Comparison of ENCODE assay signal across 29 cellular contexts in the genomic region with DNA sequence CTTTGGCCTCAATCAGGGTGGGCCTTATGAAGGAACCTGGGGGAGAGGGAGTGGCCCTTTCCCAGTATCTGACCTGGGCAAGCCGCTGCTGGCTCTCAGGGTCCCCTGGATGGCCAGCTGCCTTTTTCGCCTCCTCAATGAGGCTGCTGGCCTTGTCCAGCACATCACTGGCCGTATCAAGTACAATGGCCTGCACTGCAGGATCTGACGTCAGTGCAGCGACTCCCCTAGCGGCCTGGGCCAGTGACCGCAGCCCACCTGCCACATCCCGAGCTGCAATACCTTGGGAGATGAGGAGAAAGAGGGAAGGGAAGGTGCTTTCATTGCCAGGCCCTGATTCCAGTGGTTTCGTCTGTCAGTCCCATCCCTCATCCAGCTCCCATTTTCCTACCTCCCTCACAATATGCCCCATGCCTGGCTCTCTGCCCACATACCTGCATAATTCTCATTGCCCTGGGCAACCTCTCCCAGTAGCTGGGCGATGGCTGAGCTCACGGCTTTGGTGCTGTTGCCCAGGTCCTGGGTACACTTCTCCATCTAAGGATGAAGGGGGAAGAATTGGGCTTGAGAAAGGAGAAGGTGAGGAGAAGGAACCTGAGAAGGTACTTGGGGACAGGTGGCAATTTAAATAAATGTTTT. TPM values are rescaled to one million over a fixed set of nuclear protein-coding genes. Genes with fewer than 3 reads are reported as not detected.
DNase-seq lines count a peak whose midpoint lies in the region; ATAC-seq and TF ChIP-seq lines count a peak whose summit lies in the region.
"Had no signal": no experiment of that assay in that cellular context is flagged by ENCODE, and none has a peak within 500 bp of the region (broad histone marks: within the 10 kb centered on the region; RNA-seq: fewer than 3 reads in every experiment).

No MANE protein-coding gene starts in this region.

- H3K4me3 Mint-ChIP-seq in GM23338 = no peak overlapping the region
- no peak overlapping the region for H3K4me3 Mint-ChIP-seq in effector memory CD8-positive, alpha-beta T cell
- no peak overlapping the region for H3K4me3 Mint-ChIP-seq in progenitor cell of endocrine pancreas (ENCODE audit: low read depth)
- H3K4me3 Mint-ChIP-seq: activated naive CD4-positive, alpha-beta T cell treated with anti-CD3 and anti-CD28 coated beads, Interleukin-2, amount 10 ng/mL, durations not matched to agents 7 days and 5 days; CD8-positive, alpha-beta memory T cell; T-helper 2 cell treated with Interferon-gamma antibody and Interleukin-4, amounts not matched to agents 5 μg/mL and 100 μg/mL, for 36 hours had no signal

- ATAC-seq in GM23338 = peak; percentile 65
- ATAC-seq in effector memory CD8-positive, alpha-beta T cell (replicated peaks) = no peak
- ATAC-seq: esophagus mucosa, foreskin keratinocyte, left lobe of liver, Right ventricle myocardium inferior had no signal

- H3K4me3 ChIP-seq in GM23338 = no peak overlapping the region
- H3K4me3 ChIP-seq: coronary artery, stomach, transverse colon had no signal

- no peak overlapping the region for H3K4me2 ChIP-seq in GM23338
- H3K4me2 ChIP-seq: KMS-11 had no signal

- peak; percentile 28 for DNase-seq in GM23338 (ENCODE audit: low spot score)
- DNase-seq in M059J (ENCODE audit: low read depth) = peak; percentile 29
- DNase-seq in effector memory CD8-positive, alpha-beta T cell = no peak
- DNase-seq in progenitor cell of endocrine pancreas (ENCODE audit: low spot score, unreplicated experiment) = no peak
- no peak for DNase-seq in NCI-H446 (lab: John Stamatoyannopoulos, UW)
- no peak for DNase-seq in hypothalamus (lab: John Stamatoyannopoulos, UW)
- DNase-seq in kidney glomerular epithelial cell (lab: John Stamatoyannopoulos, UW) = no peak
- DNase-seq: ACHN; activated CD4-positive, alpha-beta T cell treated with anti-CD3 and anti-CD28 coated beads for 48 hours; activated naive CD4-positive, alpha-beta T cell treated with anti-CD3 and anti-CD28 coated beads, Interleukin-2, amount 10 ng/mL, durations not matched to agents 7 days and 5 days; amygdala; BE2C; CD8-positive, alpha-beta memory T cell; mesendoderm; MV-4-11; NCI-H1694; NCI-H510A treated with DMSO at 0.1 percent for 48 hours; occipital lobe; PC-3; small intestine; stomach; transverse colon had no signal

- no peaks in the 10 kb centered on the region for H3K79me2 ChIP-seq in GM23338 (replicated peaks; ENCODE audit: insufficient read depth)

- peaks cover 6% of the 10 kb centered on the region for H4K20me1 ChIP-seq in GM23338 (replicated peaks; ENCODE audit: insufficient read depth)

- peak in 1 of 2 experiments; percentile 45; a peak in 3 of 4 replicates for TF ChIP-seq CTCF in GM23338 (conservative IDR thresholded peaks at IDR 0.05; ENCODE audit: low read depth in 2 of 2)
- TF ChIP-seq CTCF in progenitor cell of endocrine pancreas (IDR thresholded peaks at IDR 0.05; ENCODE audit: unreplicated experiment) = peak; percentile 17

- H3K27me3 Mint-ChIP-seq in GM23338 (ENCODE audit: insufficient read depth, low read depth, poor library complexity) (peaks cover 6% of the 10 kb centered on the region), progenitor cell of endocrine pancreas (no peaks in the 10 kb centered on the region)
- H3K27me3 Mint-ChIP-seq in effector memory CD8-positive, alpha-beta T cell = no peaks in the 10 kb centered on the region
- H3K27me3 Mint-ChIP-seq: activated naive CD4-positive, alpha-beta T cell treated with anti-CD3 and anti-CD28 coated beads, Interleukin-2, amount 10 ng/mL, durations not matched to agents 7 days and 5 days had no signal

- H3K9me2 ChIP-seq in GM23338 (ENCODE audit: insufficient read depth) = no peaks in the 10 kb centered on the region

- H2AFZ ChIP-seq in GM23338 = no peak overlapping the region

- peaks cover 81% of the 10 kb centered on the region for H3K36me3 Mint-ChIP-seq in GM23338 (ENCODE audit: low read depth)
- peaks cover 93% of the 10 kb centered on the region for H3K36me3 Mint-ChIP-seq in effector memory CD8-positive, alpha-beta T cell (ENCODE audit: insufficient read depth)
- peaks cover 33% of the 10 kb centered on the region for H3K36me3 Mint-ChIP-seq in progenitor cell of endocrine pancreas (ENCODE audit: insufficient read depth)

- 0 out of 2 replicates have a peak, but pooled peaks cover 3% of the 10 kb centered on the region for H3F3A ChIP-seq in GM23338 (replicated peaks; ENCODE audit: low read depth)

- H3K36me3 ChIP-seq in GM23338 (ENCODE audit: insufficient read depth) = peaks cover 51% of the 10 kb centered on the region

- H3K27me3 ChIP-seq in GM23338 (ENCODE audit: insufficient read depth) = no peaks in the 10 kb centered on the region
- H3K27me3 ChIP-seq: BE2C, foreskin keratinocyte, stomach, transverse colon had no signal

- no peaks in the 10 kb centered on the region for H3K4me1 ChIP-seq in GM23338 (ENCODE audit: insufficient read depth)
- H3K4me1 ChIP-seq: BE2C, foreskin keratinocyte, transverse colon had no signal

- H3K27ac ChIP-seq in GM23338 (ENCODE audit: low read depth) = no peak overlapping the region
- H3K27ac ChIP-seq: foreskin keratinocyte, KMS-11, transverse colon had no signal

- H3K4me1 Mint-ChIP-seq in GM23338 (peaks cover 4% of the 10 kb centered on the region; the same call in 2 of the 3 replicates), progenitor cell of endocrine pancreas (ENCODE audit: low read depth) (no peaks in the 10 kb centered on the region)
- H3K4me1 Mint-ChIP-seq in effector memory CD8-positive, alpha-beta T cell (ENCODE audit: low read depth in 2 of 2) = peaks cover 5 to 10% of the 10 kb centered on the region in 2 donors
- H3K4me1 Mint-ChIP-seq: activated naive CD4-positive, alpha-beta T cell treated with anti-CD3 and anti-CD28 coated beads, Interleukin-2, amount 10 ng/mL, durations not matched to agents 7 days and 5 days had no signal

- H3K27ac Mint-ChIP-seq in GM23338 = no peak overlapping the region
- H3K27ac Mint-ChIP-seq in effector memory CD8-positive, alpha-beta T cell = peak overlapping the region; percentile 50 to 57
- no peak overlapping the region for H3K27ac Mint-ChIP-seq in progenitor cell of endocrine pancreas
- H3K27ac Mint-ChIP-seq: T-helper 2 cell treated with Interferon-gamma antibody and Interleukin-4, amounts not matched to agents 5 μg/mL and 100 μg/mL, for 36 hours had no signal

- H3K9me3 Mint-ChIP-seq in GM23338 (no peaks in the 10 kb centered on the region), progenitor cell of endocrine pancreas (ENCODE audit: low read depth) (no peaks in the 10 kb centered on the region)
- H3K9me3 Mint-ChIP-seq in effector memory CD8-positive, alpha-beta T cell = no peaks in the 10 kb centered on the region
- H3K9me3 Mint-ChIP-seq: activated naive CD4-positive, alpha-beta T cell treated with anti-CD3 and anti-CD28 coated beads, Interleukin-2, amount 10 ng/mL, durations not matched to agents 7 days and 5 days; CD8-positive, alpha-beta memory T cell; T-helper 2 cell treated with Interferon-gamma antibody and Interleukin-4, amounts not matched to agents 5 μg/mL and 100 μg/mL, for 36 hours had no signal

TF ChIP-seq in GM23338, 12 proteins besides CTCF, POLR2A, EP300 and RAD21 (continues in another document):
- TF ChIP-seq ZNF331 (CRISPR knock-in tag; IDR thresholded peaks at IDR 0.05; ENCODE audit: low read depth) = no peak
- TF ChIP-seq, protein P1, sequence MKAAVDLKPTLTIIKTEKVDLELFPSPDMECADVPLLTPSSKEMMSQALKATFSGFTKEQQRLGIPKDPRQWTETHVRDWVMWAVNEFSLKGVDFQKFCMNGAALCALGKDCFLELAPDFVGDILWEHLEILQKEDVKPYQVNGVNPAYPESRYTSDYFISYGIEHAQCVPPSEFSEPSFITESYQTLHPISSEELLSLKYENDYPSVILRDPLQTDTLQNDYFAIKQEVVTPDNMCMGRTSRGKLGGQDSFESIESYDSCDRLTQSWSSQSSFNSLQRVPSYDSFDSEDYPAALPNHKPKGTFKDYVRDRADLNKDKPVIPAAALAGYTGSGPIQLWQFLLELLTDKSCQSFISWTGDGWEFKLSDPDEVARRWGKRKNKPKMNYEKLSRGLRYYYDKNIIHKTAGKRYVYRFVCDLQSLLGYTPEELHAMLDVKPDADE (IDR thresholded peaks at IDR 0.05) = no peak
- TF ChIP-seq ZNF114 (CRISPR knock-in tag; IDR thresholded peaks at IDR 0.05) = no peak
- no peak for TF ChIP-seq EZH2phosphoT487 (IDR thresholded peaks at IDR 0.05; ENCODE audit: unreplicated experiment)
- no peak for TF ChIP-seq CREB1 (CRISPR knock-in tag; IDR thresholded peaks at IDR 0.05; ENCODE audit: low read depth)
- no peak for TF ChIP-seq STAT1 (IDR thresholded peaks at IDR 0.05; ENCODE audit: unreplicated experiment)
- TF ChIP-seq JUNB (IDR thresholded peaks at IDR 0.05; ENCODE audit: unreplicated experiment) = no peak

RNA-seq across cellular contexts. Expression of gene TLN1, which starts 19.1 kb away (rescaled TPM):
- 116 and 120 TPM in 2 replicates for total RNA-seq in GM23338 (2014; rRNA removed; shearing (Covaris generic))
- polyA plus RNA-seq in GM23338 (2016; fragmentation: Nextera tagmentation; extraction: Ambion mirVana) = 21.5 and 26.0 TPM in 2 replicates
- total RNA-seq in M059J (2014; rRNA removed; shearing (Covaris generic)) = 110 and 215 TPM in 2 replicates
- 136 and 141 TPM in 2 replicates for total RNA-seq in progenitor cell of endocrine pancreas

RNA-seq across cellular contexts. Expression of gene CREB3, which starts 19.6 kb away (rescaled TPM):
- total RNA-seq in GM23338 (2014; rRNA removed; shearing (Covaris generic)) = 24.9 and 32.4 TPM in 2 replicates
- polyA plus RNA-seq in GM23338 (2016; fragmentation: Nextera tagmentation; extraction: Ambion mirVana) = 19.2 and 20.3 TPM in 2 replicates
- total RNA-seq in M059J (2014; rRNA removed; shearing (Covaris generic)) = 133 and 168 TPM in 2 replicates
- 31.5 and 33.2 TPM in 2 replicates for total RNA-seq in progenitor cell of endocrine pancreas

RNA-seq across cellular contexts. Expression of gene TPM2, which starts 23.2 kb away (rescaled TPM):
- total RNA-seq in GM23338 (2014; rRNA removed; shearing (Covaris generic)) = 116 and 141 TPM in 2 replicates
- 488 and 540 TPM in 2 replicates for polyA plus RNA-seq in GM23338 (2016; fragmentation: Nextera tagmentation; extraction: Ambion mirVana)
- 7.0 and 12.1 TPM in 2 replicates for total RNA-seq in M059J (2014; rRNA removed; shearing (Covaris generic))
- 24.3 and 32.4 TPM in 2 replicates for total RNA-seq in progenitor cell of endocrine pancreas

RNA-seq across cellular contexts. Expression of gene GBA2, which starts 36.1 kb away (rescaled TPM):
- total RNA-seq in GM23338 (2014; rRNA removed; shearing (Covaris generic)) = 80.1 and 80.2 TPM in 2 replicates
- 32.1 and 32.8 TPM in 2 replicates for polyA plus RNA-seq in GM23338 (2016; fragmentation: Nextera tagmentation; extraction: Ambion mirVana)
- total RNA-seq in M059J (2014; rRNA removed; shearing (Covaris generic)) = 19.6 and 22.2 TPM in 2 replicates
- 130 and 138 TPM in 2 replicates for total RNA-seq in progenitor cell of endocrine pancreas

RNA-seq across cellular contexts. Expression of gene RGP1, which starts 36.2 kb away (rescaled TPM):
- total RNA-seq in GM23338 (2014; rRNA removed; shearing (Covaris generic)) = 12.9 and 16.0 TPM in 2 replicates
- polyA plus RNA-seq in GM23338 (2016; fragmentation: Nextera tagmentation; extraction: Ambion mirVana) = 2.7 and 2.8 TPM in 2 replicates
- total RNA-seq in M059J (2014; rRNA removed; shearing (Covaris generic)) = 17.5 and 22.4 TPM in 2 replicates
- 37.8 and 40.0 TPM in 2 replicates for total RNA-seq in progenitor cell of endocrine pancreas

Comparison
In these comparisons a context has a peak if more than half of its experiments do, and no peak if none do; other contexts are left out.
1. DNase-seq: peak in GM23338 (single experiment) and M059J (single experiment); none in effector memory CD8-positive, alpha-beta T cell (0 of 3), progenitor cell of endocrine pancreas (single experiment), NCI-H446 (0 of 2), hypothalamus (0 of 51) and kidney glomerular epithelial cell (single experiment).
2. H3K27ac Mint-ChIP-seq: peak in effector memory CD8-positive, alpha-beta T cell (2 of 2); none in GM23338 (single experiment) and progenitor cell of endocrine pancreas (single experiment).